ENCODE assay signal across 8 cellular contexts in genomic region chr10:27783660-27784059, GRCh38. TPM values are rescaled to one million over a fixed set of nuclear protein-coding genes. Genes with fewer than 3 reads are reported as not detected.
A peak's percentile ranks its signal among the peaks of the same experiment; 100 is the strongest.
DNase-seq lines count a peak whose midpoint lies in the region; ATAC-seq, FAIRE-seq and TF ChIP-seq lines count a peak whose summit lies in the region.

No MANE protein-coding gene starts in this region.

- H3K27ac ChIP-seq in aorta (ENCODE audit: low read depth in 1 of 2, low read length in 2 of 2), result no peak overlapping the region

- DNase-seq in G401 (ENCODE audit: low spot score) (peak; percentile 3), HTR-8/SVneo (ENCODE audit: insufficient read length, low spot score) (peak; percentile 61), iPS DF 19.7 (ENCODE audit: low read depth, low spot score) (peak; percentile 30), aorta (no peak), GM12891 (ENCODE audit: insufficient read length, low spot score) (no peak), HuH-7.5 (ENCODE audit: low spot score) (no peak), NCI-H2171 (lab: John Stamatoyannopoulos, UW) (no peak)
- peak; percentile 15 for DNase-seq in activated CD8-positive, alpha-beta memory T cell treated with anti-CD3 and anti-CD28 coated beads, Interleukin-2, amount 50 U/mL, for 4 hours

- no peaks in the 10 kb centered on the region for H3K36me3 ChIP-seq in aorta (ENCODE audit: control insufficient read depth in 1 of 2, insufficient read depth in 2 of 2, low read length in 1 of 2)

- WGBS in aorta, 2 donors, result 29 to 47% methylated on average over 1 of the region's 1 CpG

- peaks cover 3% of the 10 kb centered on the region in 2 donors for H3K4me1 ChIP-seq in aorta (ENCODE audit: control insufficient read depth in 1 of 2, insufficient read depth in 2 of 2, low read length in 2 of 2)

- no peak for TF ChIP-seq POLR2A in GM12891 (IDR thresholded peaks at IDR 0.05; ENCODE audit: low read depth, low read length)

- H3K4me3 ChIP-seq in aorta (ENCODE audit: low read length in 2 of 2), result no peak overlapping the region

- ATAC-seq in aorta (ENCODE audit: low FRiP score), result peak; percentile 15

- H3K27me3 ChIP-seq in aorta (ENCODE audit: control insufficient read depth in 1 of 2, insufficient read depth in 2 of 2, low read length in 1 of 2), result no peaks in the 10 kb centered on the region

- in situ Hi-C loops in G401 (cut with HindIII; ENCODE audit: low sequenced_read_pairs), result no loop called here

- intact Hi-C loops in aorta (cut with DNase I), result loop anchor here (2.0 to 10.0 kb wide), 3 partner anchors 391 to 601 kb away; no protein-coding TSS in a partner anchor

- FAIRE-seq in HTR-8/SVneo (lab: Jason Lieb, UNC), result no peak
- no peak for FAIRE-seq in GM12891 (lab: Jason Lieb, UNC)

- peaks cover 2% of the 10 kb centered on the region for H3K9me3 ChIP-seq in aorta (ENCODE audit: control insufficient read depth, low read length)

TF ChIP-seq in GM12891, 5 proteins besides CTCF, POLR2A, EP300 and RAD21:
- TF ChIP-seq TAF1 (IDR thresholded peaks at IDR 0.05; ENCODE audit: low read depth, low read length), result no peak
- no peak for TF ChIP-seq SPI1 (IDR thresholded peaks at IDR 0.05; ENCODE audit: low read depth, low read length)
- TF ChIP-seq PAX5 (IDR thresholded peaks at IDR 0.05; ENCODE audit: insufficient read depth, low read length, severe bottlenecking), result no peak
- TF ChIP-seq POLR2AphosphoS5 (IDR thresholded peaks at IDR 0.05; ENCODE audit: low read depth, low read length), result no peak
- no peak for TF ChIP-seq POU2F2 (IDR thresholded peaks at IDR 0.05; ENCODE audit: low read depth, low read length)
TF ChIP-seq in GM12891: peak in this region for 0.

RNA-seq across cellular contexts. Expression of gene MKX, which starts 38.0 kb away (rescaled TPM):
- total RNA-seq in G401 (2014; rRNA removed; shearing (Covaris generic)), result not detected in 2 replicates
- 1 to 10 TPM; 4.5 to 6.6 TPM for total RNA-seq in aorta
- polyA plus RNA-seq in aorta, result 1 to 10 TPM; 2.6 to 4.1 TPM
- not detected for polyA plus RNA-seq in GM12891 (2012; ENCODE audit: low read depth, missing spikeins)

Comparison
In these comparisons a context has a peak if more than half of its experiments do, and no peak if none do; other contexts are left out.
1. DNase-seq: peak in G401 (single experiment), HTR-8/SVneo (single experiment), activated CD8-positive, alpha-beta memory T cell treated with anti-CD3 and anti-CD28 coated beads, Interleukin-2, amount 50 U/mL, for 4 hours (single experiment) and iPS DF 19.7 (single experiment); none in aorta (0 of 2), GM12891 (single experiment), HuH-7.5 (single experiment) and NCI-H2171 (single experiment).